Comparison of ENCODE assay signal across 8 cellular contexts in genomic region chr11:88103337-88104206, GRCh38.
DNase-seq lines count a peak whose midpoint lies in the region; ATAC-seq and TF ChIP-seq lines count a peak whose summit lies in the region.

No MANE protein-coding gene starts in this region.

- no peaks in the 10 kb centered on the region for H3K36me3 Mint-ChIP-seq in activated T-cell treated with anti-CD3 and anti-CD28 coated beads, Interleukin-2, amount 50 U/mL, for 24 hours (ENCODE audit: low read depth)
- H3K36me3 Mint-ChIP-seq in type B pancreatic cell: peaks cover 8% of the 10 kb centered on the region

- no peak overlapping the region for H3K27ac ChIP-seq in iPS DF 6.9 (ENCODE audit: low read length)

- ATAC-seq in GM18861 (IDR thresholded peaks at IDR 0.05; ENCODE audit: unreplicated experiment) (peak; percentile 65), HG02973 (IDR thresholded peaks at IDR 0.05; ENCODE audit: unreplicated experiment) (peak; percentile 87)

- no peaks in the 10 kb centered on the region for H3K9me3 ChIP-seq in iPS DF 6.9 (ENCODE audit: control insufficient read depth, insufficient read depth, low read length)

- DNase-seq in DMS 273 (lab: John Stamatoyannopoulos, UW; ENCODE audit: unreplicated experiment) (peak; percentile 86), NCI-H446 treated with DMSO at 0.1 percent for 48 hours (lab: John Stamatoyannopoulos, UW) (peak; percentile 75), iPS DF 6.9 (ENCODE audit: low read depth, low spot score) (peak; percentile 91), type B pancreatic cell (ENCODE audit: extremely low spot score, unreplicated experiment) (no peak)
- peak; percentile 32 for DNase-seq in activated T-cell treated with anti-CD3 and anti-CD28 coated beads, Interleukin-2, amount 50 U/mL, for 24 hours
- no peak for DNase-seq in activated CD4-positive, CD25-positive, alpha-beta regulatory T cell (lab: John Stamatoyannopoulos, UW)

- WGBS in iPS DF 6.9 (ENCODE audit: insufficient coverage, insufficient read length): no CpG with 5 or more reads among the region's 9 CpGs

- no peak overlapping the region for H3K27ac Mint-ChIP-seq in activated T-cell treated with anti-CD3 and anti-CD28 coated beads, Interleukin-2, amount 50 U/mL, for 24 hours
- no peak overlapping the region for H3K27ac Mint-ChIP-seq in type B pancreatic cell

- peaks cover 13% of the 10 kb centered on the region for H3K27me3 Mint-ChIP-seq in activated T-cell treated with anti-CD3 and anti-CD28 coated beads, Interleukin-2, amount 50 U/mL, for 24 hours
- H3K27me3 Mint-ChIP-seq in type B pancreatic cell: no peaks in the 10 kb centered on the region

- no peaks in the 10 kb centered on the region for H3K27me3 ChIP-seq in iPS DF 6.9 (ENCODE audit: control insufficient read depth, insufficient read depth, low read length)

- TF ChIP-seq CTCF in type B pancreatic cell (conservative IDR thresholded peaks at IDR 0.05): peak; percentile 67

- H3K4me3 ChIP-seq in iPS DF 6.9 (ENCODE audit: low read length): no peak overlapping the region

- H3K9me3 Mint-ChIP-seq in activated T-cell treated with anti-CD3 and anti-CD28 coated beads, Interleukin-2, amount 50 U/mL, for 24 hours: no peaks in the 10 kb centered on the region
- H3K9me3 Mint-ChIP-seq in type B pancreatic cell: peaks cover 4% of the 10 kb centered on the region

- no peaks in the 10 kb centered on the region for H3K36me3 ChIP-seq in iPS DF 6.9 (ENCODE audit: control insufficient read depth, insufficient read depth, low read length)

- H3K4me1 Mint-ChIP-seq in activated T-cell treated with anti-CD3 and anti-CD28 coated beads, Interleukin-2, amount 50 U/mL, for 24 hours (ENCODE audit: low read depth): no peaks in the 10 kb centered on the region
- H3K4me1 Mint-ChIP-seq in type B pancreatic cell (ENCODE audit: unreplicated experiment): peaks cover 4% of the 10 kb centered on the region

- no peak overlapping the region for H3K4me3 Mint-ChIP-seq in activated T-cell treated with anti-CD3 and anti-CD28 coated beads, Interleukin-2, amount 50 U/mL, for 24 hours
- no peak overlapping the region for H3K4me3 Mint-ChIP-seq in type B pancreatic cell

- no peaks in the 10 kb centered on the region for H3K4me1 ChIP-seq in iPS DF 6.9 (ENCODE audit: control insufficient read depth, insufficient read depth, low read length)

Comparison
In these comparisons a context has a peak if more than half of its experiments do, and no peak if none do; other contexts are left out.
1. DNase-seq: peak in DMS 273 (single experiment), NCI-H446 treated with DMSO at 0.1 percent for 48 hours (single experiment), activated T-cell treated with anti-CD3 and anti-CD28 coated beads, Interleukin-2, amount 50 U/mL, for 24 hours (single experiment) and iPS DF 6.9 (single experiment); none in type B pancreatic cell (single experiment) and activated CD4-positive, CD25-positive, alpha-beta regulatory T cell (0 of 4).